Comparison of ENCODE assay signal across 17 cellular contexts in genomic region chr2:180254872-180255271, GRCh38.
DNase-seq lines count a peak whose midpoint lies in the region; TF ChIP-seq lines count a peak whose summit lies in the region.
"Had no signal": no experiment of that assay in that cellular context is flagged by ENCODE, and none has a peak within 500 bp of the region (broad histone marks: within the 10 kb centered on the region; RNA-seq: fewer than 3 reads in every experiment).

No MANE protein-coding gene starts in this region.

- no peak overlapping the region for H2AFZ ChIP-seq in osteoblast (ENCODE audit: low read length)

- H4K20me1 ChIP-seq in osteoblast (ENCODE audit: insufficient read depth, low read length), result no peaks in the 10 kb centered on the region
- H4K20me1 ChIP-seq: BLaER1 had no signal

- H3K4me3 ChIP-seq in osteoblast (ENCODE audit: insufficient read depth, low read length), result no peak overlapping the region
- H3K4me3 ChIP-seq: BLaER1, GM23338, HAP-1 had no signal

- H3K4me1 ChIP-seq in osteoblast (ENCODE audit: insufficient read depth, low read length), result no peaks in the 10 kb centered on the region
- H3K4me1 ChIP-seq: BLaER1 had no signal

- no peaks in the 10 kb centered on the region for H3K36me3 ChIP-seq in osteoblast (ENCODE audit: insufficient read depth, low read length)
- H3K36me3 ChIP-seq: BLaER1, HAP-1 had no signal

- no peak for TF ChIP-seq CTCF in osteoblast (IDR thresholded peaks at IDR 0.05; ENCODE audit: extremely low read depth, low read depth, low read length)

- no peaks in the 10 kb centered on the region for H3K9me3 ChIP-seq in osteoblast (ENCODE audit: low read depth, low read length)
- H3K9me3 ChIP-seq: BLaER1, Caco-2, HAP-1 had no signal

- no peak overlapping the region for H3K27ac ChIP-seq in osteoblast (ENCODE audit: low read depth, low read length)
- H3K27ac ChIP-seq: BLaER1, C4-2B had no signal

- no peaks in the 10 kb centered on the region for H3K27me3 ChIP-seq in osteoblast (ENCODE audit: insufficient read depth, low read length)
- H3K27me3 ChIP-seq: BLaER1 had no signal

- no peaks in the 10 kb centered on the region for H3K79me2 ChIP-seq in osteoblast (ENCODE audit: insufficient read depth, low read length)

- no peak overlapping the region for H3K4me2 ChIP-seq in osteoblast (ENCODE audit: insufficient read depth, low read length)
- H3K4me2 ChIP-seq: BLaER1, GM23338 had no signal

- DNase-seq in NCI-H345 (lab: John Stamatoyannopoulos, UW) (peak; percentile 39), NCI-H345 treated with DMSO at 0.1 percent for 48 hours (lab: John Stamatoyannopoulos, UW; ENCODE audit: unreplicated experiment) (no peak), HuH-7 (ENCODE audit: low spot score) (peak; percentile 22), osteoblast (ENCODE audit: insufficient read length, low spot score, missing footprints) (peak; percentile 69), NCI-H82 treated with DMSO at 0.1 percent for 48 hours (lab: John Stamatoyannopoulos, UW; ENCODE audit: unreplicated experiment) (no peak), H4 (ENCODE audit: low spot score) (no peak)
- DNase-seq: CD4-positive, CD25-positive, alpha-beta regulatory T cell; CD8-positive, alpha-beta T cell; DMS153; DMS79 treated with DMSO at 0.1 percent for 48 hours; GF-D8; HFFc6 had no signal

Comparison
In these comparisons a context has a peak if more than half of its experiments do, and no peak if none do; other contexts are left out.
1. DNase-seq: peak in NCI-H345 (single experiment), HuH-7 (single experiment) and osteoblast (single experiment); none in NCI-H345 treated with DMSO at 0.1 percent for 48 hours (single experiment), NCI-H82 treated with DMSO at 0.1 percent for 48 hours (single experiment) and H4 (single experiment).